15 cellular contexts compared by ENCODE assay signal in the genomic region with DNA sequence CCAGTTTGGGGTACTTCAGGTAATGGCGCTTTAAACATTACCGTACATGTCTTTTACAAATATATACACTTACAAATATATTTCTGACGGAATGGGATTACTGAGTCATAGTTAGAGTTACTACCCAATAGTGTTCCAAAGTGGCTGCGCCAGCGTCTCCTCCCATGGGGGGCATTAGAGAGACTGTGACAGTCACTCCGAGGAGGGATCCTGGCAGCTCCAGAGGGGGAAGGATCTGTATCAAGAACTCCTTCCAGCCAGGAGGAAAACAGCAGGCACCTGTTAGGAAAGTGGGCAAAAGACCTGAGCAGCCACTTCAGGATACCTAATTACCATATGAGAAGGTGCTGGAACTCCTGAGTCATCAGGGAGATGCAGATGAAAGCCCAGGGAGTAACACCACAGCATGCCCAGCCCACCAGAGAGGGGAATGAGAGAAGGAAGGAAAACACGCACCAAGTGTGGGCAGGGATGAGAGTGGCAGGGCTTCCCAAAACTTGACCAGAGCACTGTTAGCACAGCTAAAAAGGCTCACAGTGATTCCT.
"Had no signal": no experiment of that assay in that cellular context is flagged by ENCODE, and none has a peak within 500 bp of the region (broad histone marks: within the 10 kb centered on the region; RNA-seq: fewer than 3 reads in every experiment).

No MANE protein-coding gene starts in this region.

- H3K4me3 Mint-ChIP-seq: activated CD4-positive, alpha-beta T cell treated with anti-CD3 and anti-CD28 coated beads for 36 hours; activated CD8-positive, alpha-beta T cell treated with anti-CD3 and anti-CD28 coated beads, Interleukin-2, amount 10 ng/mL, durations not matched to agents 7 days and 5 days; activated naive CD4-positive, alpha-beta T cell treated with anti-CD3 and anti-CD28 coated beads for 36 hours had no signal

- H3K36me3 Mint-ChIP-seq: naive B cell had no signal

- H3K4me1 ChIP-seq: colonic mucosa, heart right ventricle, lower lobe of right lung, right atrium auricular region, thyroid gland, vagina had no signal

- H3K27ac ChIP-seq: colonic mucosa, heart right ventricle, lower lobe of right lung, right atrium auricular region, thyroid gland, vagina had no signal

- H3K36me3 ChIP-seq: colonic mucosa, heart right ventricle, lower lobe of right lung, right atrium auricular region, thyroid gland, vagina had no signal

- H3K4me3 ChIP-seq: colonic mucosa, heart right ventricle, lower lobe of right lung, right atrium auricular region, thyroid gland, vagina had no signal

- H3K9me3 Mint-ChIP-seq: activated naive CD4-positive, alpha-beta T cell treated with anti-CD3 and anti-CD28 coated beads for 36 hours; naive B cell had no signal

- H3K9me3 ChIP-seq: colonic mucosa, heart right ventricle, lower lobe of right lung, right atrium auricular region, thyroid gland, vagina had no signal

- DNase-seq: activated CD4-positive, alpha-beta T cell treated with anti-CD3 and anti-CD28 coated beads for 36 hours; activated CD8-positive, alpha-beta memory T cell treated with anti-CD3 and anti-CD28 coated beads, Interleukin-2, amount 50 U/mL, for 48 hours; activated CD8-positive, alpha-beta T cell treated with anti-CD3 and anti-CD28 coated beads, Interleukin-2, amount 10 ng/mL, durations not matched to agents 7 days and 5 days; activated naive CD4-positive, alpha-beta T cell treated with anti-CD3 and anti-CD28 coated beads for 36 hours; caudate nucleus; colonic mucosa; foreskin melanocyte; heart right ventricle; lower lobe of right lung; naive B cell; small intestine; T-helper 9 cell; thyroid gland had no signal

- H3K27ac Mint-ChIP-seq: activated CD4-positive, alpha-beta T cell treated with anti-CD3 and anti-CD28 coated beads for 36 hours; activated CD8-positive, alpha-beta T cell treated with anti-CD3 and anti-CD28 coated beads, Interleukin-2, amount 10 ng/mL, durations not matched to agents 7 days and 5 days; activated naive CD4-positive, alpha-beta T cell treated with anti-CD3 and anti-CD28 coated beads for 36 hours had no signal

- ATAC-seq: activated CD4-positive, alpha-beta T cell treated with anti-CD3 and anti-CD28 coated beads for 36 hours; activated CD8-positive, alpha-beta T cell treated with anti-CD3 and anti-CD28 coated beads, Interleukin-2, amount 10 ng/mL, durations not matched to agents 7 days and 5 days; heart right ventricle; lower lobe of right lung had no signal

- H3K27me3 ChIP-seq: colonic mucosa, right atrium auricular region, thyroid gland, vagina had no signal
